ENCODE assay signal across 1 cellular context in the genomic region with DNA sequence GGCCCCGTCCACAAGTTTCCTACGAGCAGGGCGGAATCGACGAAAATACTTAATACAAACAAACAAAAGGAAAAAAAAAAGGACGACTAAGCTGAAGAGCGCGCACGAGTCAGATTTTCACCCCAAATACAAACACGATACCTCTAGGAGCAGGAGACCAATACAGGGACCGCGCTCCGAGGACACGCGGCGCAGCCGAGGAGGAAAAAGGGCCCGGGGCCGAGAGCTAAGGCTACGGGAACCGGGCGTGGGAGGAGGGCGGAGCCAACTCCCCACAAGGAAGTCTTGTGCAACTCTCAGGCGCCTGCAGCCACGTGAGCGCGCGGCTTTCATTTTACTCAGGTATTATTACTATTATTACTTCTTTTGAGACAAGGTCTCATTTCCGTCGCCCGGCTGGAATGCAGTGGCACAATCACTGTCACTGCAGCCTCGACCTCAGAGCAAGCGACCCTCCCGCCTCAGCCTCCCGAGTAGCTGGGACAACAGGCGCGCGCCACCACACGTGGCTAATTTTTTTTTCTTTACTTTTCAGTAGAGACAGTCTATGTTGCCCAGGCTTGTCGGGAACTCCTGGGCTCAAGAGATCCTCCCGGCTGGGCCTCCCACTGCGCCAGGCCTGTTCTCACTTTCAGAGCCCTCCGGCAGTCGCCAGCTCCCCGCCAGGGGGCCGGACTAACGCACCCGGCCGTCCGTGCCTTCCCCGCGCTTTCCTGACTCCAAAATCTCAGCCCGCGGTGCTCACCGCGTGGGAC.
TF ChIP-seq lines count a peak whose summit lies in the region.

No MANE protein-coding gene starts in this region.

TF ChIP-seq in HEK293, 187 proteins besides CTCF, POLR2A, EP300 and RAD21 (continued from another document and continues in another):
- TF ChIP-seq ZNF777 (tag by site-specific recombination; IDR thresholded peaks at IDR 0.05; ENCODE audit: borderline replicate concordance) (no peak), ZFP69B (tag by site-specific recombination; IDR thresholded peaks at IDR 0.05) (peak; percentile 33; the same call in 1 of the 2 replicates), ZNF580 (tag by site-specific recombination; IDR thresholded peaks at IDR 0.05) (no peak; the same call in 1 of the 2 replicates), ZNF146 (tag by site-specific recombination; IDR thresholded peaks at IDR 0.05) (peak; percentile 37; the same call in 1 of the 2 replicates), ZNF114 (tag by site-specific recombination; IDR thresholded peaks at IDR 0.05) (no peak), ZFHX2 (tag by site-specific recombination; conservative IDR thresholded peaks at IDR 0.05) (peak; percentile 71), RBAK (tag by site-specific recombination; IDR thresholded peaks at IDR 0.05) (no peak), AEBP2 (tag by site-specific recombination; IDR thresholded peaks at IDR 0.05; ENCODE audit: borderline replicate concordance) (no peak), ZNF274 (IDR thresholded peaks at IDR 0.05; ENCODE audit: low read length) (no peak), ZNF274 (tag by site-specific recombination; IDR thresholded peaks at IDR 0.05; ENCODE audit: borderline replicate concordance) (no peak), ZNF311 (tag by site-specific recombination; IDR thresholded peaks at IDR 0.05; ENCODE audit: borderline replicate concordance) (no peak), ZNF138 (tag by site-specific recombination; IDR thresholded peaks at IDR 0.05; ENCODE audit: borderline replicate concordance) (no peak), SALL2 (tag by site-specific recombination; IDR thresholded peaks at IDR 0.05; ENCODE audit: borderline replicate concordance) (no peak), SP3 (tag by site-specific recombination; IDR thresholded peaks at IDR 0.05) (peak; percentile 67; the same call in 1 of the 2 replicates), TCF7L2 (IDR thresholded peaks at IDR 0.05; ENCODE audit: borderline replicate concordance, low read depth, low read length) (no peak), ELK4 (IDR thresholded peaks at IDR 0.05; ENCODE audit: borderline replicate concordance, low read depth, low read length) (no peak), ZNF10 (tag by site-specific recombination; IDR thresholded peaks at IDR 0.05) (no peak), PRDM10 (tag by site-specific recombination; IDR thresholded peaks at IDR 0.05) (0 out of 2 replicates have a peak, but pooled peaks have one; percentile 21), ZNF2 (tag by site-specific recombination; IDR thresholded peaks at IDR 0.05) (peak; percentile 31), PRDM6 (tag by site-specific recombination; IDR thresholded peaks at IDR 0.05) (no peak), ZNF248 (tag by site-specific recombination; IDR thresholded peaks at IDR 0.05) (no peak), ZNF37A (tag by site-specific recombination; IDR thresholded peaks at IDR 0.05) (no peak), ZNF302 (tag by site-specific recombination; IDR thresholded peaks at IDR 0.05; ENCODE audit: low read depth) (no peak), ZBTB7A (tag by site-specific recombination; IDR thresholded peaks at IDR 0.05; ENCODE audit: low read depth) (peak; percentile 32; the same call in 1 of the 2 replicates), ZNF76 (tag by site-specific recombination; IDR thresholded peaks at IDR 0.05; ENCODE audit: borderline replicate concordance, low read depth) (peak; percentile 55; the same call in 1 of the 2 replicates), ZBTB44 (tag by site-specific recombination; IDR thresholded peaks at IDR 0.05) (peak; percentile 57; the same call in 1 of the 2 replicates), ZNF394 (tag by site-specific recombination; IDR thresholded peaks at IDR 0.05; ENCODE audit: borderline replicate concordance) (no peak; the same call in none of the 2 replicates), ZNF768 (tag by site-specific recombination; IDR thresholded peaks at IDR 0.05) (no peak), ZNF664 (tag by site-specific recombination; IDR thresholded peaks at IDR 0.05) (peak; percentile 60; the same call in 1 of the 2 replicates), ZEB2 (tag by site-specific recombination; IDR thresholded peaks at IDR 0.05) (peak; percentile 96), REPIN1 (tag by site-specific recombination; IDR thresholded peaks at IDR 0.05; ENCODE audit: low read depth) (0 out of 2 replicates have a peak, but pooled peaks have one; percentile 22)
- TF ChIP-seq, protein P1, sequence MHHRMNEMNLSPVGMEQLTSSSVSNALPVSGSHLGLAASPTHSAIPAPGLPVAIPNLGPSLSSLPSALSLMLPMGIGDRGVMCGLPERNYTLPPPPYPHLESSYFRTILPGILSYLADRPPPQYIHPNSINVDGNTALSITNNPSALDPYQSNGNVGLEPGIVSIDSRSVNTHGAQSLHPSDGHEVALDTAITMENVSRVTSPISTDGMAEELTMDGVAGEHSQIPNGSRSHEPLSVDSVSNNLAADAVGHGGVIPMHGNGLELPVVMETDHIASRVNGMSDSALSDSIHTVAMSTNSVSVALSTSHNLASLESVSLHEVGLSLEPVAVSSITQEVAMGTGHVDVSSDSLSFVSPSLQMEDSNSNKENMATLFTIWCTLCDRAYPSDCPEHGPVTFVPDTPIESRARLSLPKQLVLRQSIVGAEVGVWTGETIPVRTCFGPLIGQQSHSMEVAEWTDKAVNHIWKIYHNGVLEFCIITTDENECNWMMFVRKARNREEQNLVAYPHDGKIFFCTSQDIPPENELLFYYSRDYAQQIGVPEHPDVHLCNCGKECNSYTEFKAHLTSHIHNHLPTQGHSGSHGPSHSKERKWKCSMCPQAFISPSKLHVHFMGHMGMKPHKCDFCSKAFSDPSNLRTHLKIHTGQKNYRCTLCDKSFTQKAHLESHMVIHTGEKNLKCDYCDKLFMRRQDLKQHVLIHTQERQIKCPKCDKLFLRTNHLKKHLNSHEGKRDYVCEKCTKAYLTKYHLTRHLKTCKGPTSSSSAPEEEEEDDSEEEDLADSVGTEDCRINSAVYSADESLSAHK (tag by site-specific recombination; IDR thresholded peaks at IDR 0.05), result 0 out of 2 replicates have a peak, but pooled peaks have one; percentile 8
- TF ChIP-seq, protein P2, sequence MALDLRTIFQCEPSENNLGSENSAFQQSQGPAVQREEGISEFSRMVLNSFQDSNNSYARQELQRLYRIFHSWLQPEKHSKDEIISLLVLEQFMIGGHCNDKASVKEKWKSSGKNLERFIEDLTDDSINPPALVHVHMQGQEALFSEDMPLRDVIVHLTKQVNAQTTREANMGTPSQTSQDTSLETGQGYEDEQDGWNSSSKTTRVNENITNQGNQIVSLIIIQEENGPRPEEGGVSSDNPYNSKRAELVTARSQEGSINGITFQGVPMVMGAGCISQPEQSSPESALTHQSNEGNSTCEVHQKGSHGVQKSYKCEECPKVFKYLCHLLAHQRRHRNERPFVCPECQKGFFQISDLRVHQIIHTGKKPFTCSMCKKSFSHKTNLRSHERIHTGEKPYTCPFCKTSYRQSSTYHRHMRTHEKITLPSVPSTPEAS (tag by site-specific recombination; IDR thresholded peaks at IDR 0.05), result no peak
- TF ChIP-seq, protein P3, sequence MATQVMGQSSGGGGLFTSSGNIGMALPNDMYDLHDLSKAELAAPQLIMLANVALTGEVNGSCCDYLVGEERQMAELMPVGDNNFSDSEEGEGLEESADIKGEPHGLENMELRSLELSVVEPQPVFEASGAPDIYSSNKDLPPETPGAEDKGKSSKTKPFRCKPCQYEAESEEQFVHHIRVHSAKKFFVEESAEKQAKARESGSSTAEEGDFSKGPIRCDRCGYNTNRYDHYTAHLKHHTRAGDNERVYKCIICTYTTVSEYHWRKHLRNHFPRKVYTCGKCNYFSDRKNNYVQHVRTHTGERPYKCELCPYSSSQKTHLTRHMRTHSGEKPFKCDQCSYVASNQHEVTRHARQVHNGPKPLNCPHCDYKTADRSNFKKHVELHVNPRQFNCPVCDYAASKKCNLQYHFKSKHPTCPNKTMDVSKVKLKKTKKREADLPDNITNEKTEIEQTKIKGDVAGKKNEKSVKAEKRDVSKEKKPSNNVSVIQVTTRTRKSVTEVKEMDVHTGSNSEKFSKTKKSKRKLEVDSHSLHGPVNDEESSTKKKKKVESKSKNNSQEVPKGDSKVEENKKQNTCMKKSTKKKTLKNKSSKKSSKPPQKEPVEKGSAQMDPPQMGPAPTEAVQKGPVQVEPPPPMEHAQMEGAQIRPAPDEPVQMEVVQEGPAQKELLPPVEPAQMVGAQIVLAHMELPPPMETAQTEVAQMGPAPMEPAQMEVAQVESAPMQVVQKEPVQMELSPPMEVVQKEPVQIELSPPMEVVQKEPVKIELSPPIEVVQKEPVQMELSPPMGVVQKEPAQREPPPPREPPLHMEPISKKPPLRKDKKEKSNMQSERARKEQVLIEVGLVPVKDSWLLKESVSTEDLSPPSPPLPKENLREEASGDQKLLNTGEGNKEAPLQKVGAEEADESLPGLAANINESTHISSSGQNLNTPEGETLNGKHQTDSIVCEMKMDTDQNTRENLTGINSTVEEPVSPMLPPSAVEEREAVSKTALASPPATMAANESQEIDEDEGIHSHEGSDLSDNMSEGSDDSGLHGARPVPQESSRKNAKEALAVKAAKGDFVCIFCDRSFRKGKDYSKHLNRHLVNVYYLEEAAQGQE (tag by site-specific recombination; IDR thresholded peaks at IDR 0.05), result no peak; the same call in 1 of the 2 replicates
- TF ChIP-seq, protein P4, sequence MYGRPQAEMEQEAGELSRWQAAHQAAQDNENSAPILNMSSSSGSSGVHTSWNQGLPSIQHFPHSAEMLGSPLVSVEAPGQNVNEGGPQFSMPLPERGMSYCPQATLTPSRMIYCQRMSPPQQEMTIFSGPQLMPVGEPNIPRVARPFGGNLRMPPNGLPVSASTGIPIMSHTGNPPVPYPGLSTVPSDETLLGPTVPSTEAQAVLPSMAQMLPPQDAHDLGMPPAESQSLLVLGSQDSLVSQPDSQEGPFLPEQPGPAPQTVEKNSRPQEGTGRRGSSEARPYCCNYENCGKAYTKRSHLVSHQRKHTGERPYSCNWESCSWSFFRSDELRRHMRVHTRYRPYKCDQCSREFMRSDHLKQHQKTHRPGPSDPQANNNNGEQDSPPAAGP (tag by site-specific recombination; IDR thresholded peaks at IDR 0.05), result peak; percentile 17; the same call in 1 of the 2 replicates
